ENCODE assay signal across 8 cellular contexts in the genomic region with DNA sequence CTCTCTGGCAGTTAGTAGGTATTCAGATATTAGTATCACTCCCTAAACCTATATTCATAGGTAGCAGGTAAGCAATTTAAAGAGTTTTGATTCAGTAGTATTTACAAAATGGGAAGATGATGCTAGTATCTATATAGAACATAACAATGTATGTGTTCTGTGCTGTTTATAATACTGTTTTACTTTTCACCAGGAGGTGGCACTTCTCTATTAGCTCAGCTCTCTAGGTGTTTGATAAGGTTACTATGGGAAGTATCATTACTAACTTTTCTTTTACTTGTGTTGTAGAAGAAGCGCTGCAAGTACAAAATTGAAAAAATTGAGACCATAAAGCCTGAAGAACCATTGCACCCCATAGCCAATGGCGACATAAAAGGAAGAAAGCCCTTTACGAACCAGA. TPM values are rescaled to one million over a fixed set of nuclear protein-coding genes. Genes with fewer than 3 reads are reported as not detected.
DNase-seq lines count a peak whose midpoint lies in the region; ATAC-seq, FAIRE-seq and TF ChIP-seq lines count a peak whose summit lies in the region.
"Had no signal": no experiment of that assay in that cellular context is flagged by ENCODE, and none has a peak within 500 bp of the region (broad histone marks: within the 10 kb centered on the region; RNA-seq: fewer than 3 reads in every experiment).

No MANE protein-coding gene starts in this region.

- POLR2A ChIA-PET in K562 (lab: Yijun Ruan, JAX): interaction anchor here (0.8 kb wide), 1 partner anchor 77 kb away, joined by 3 read pairs; the partner anchor contains the start of gene SUCO

- in situ Hi-C loops in K562 (cut with MboI): no loop called here

- TF ChIP-seq CTCF in DOHH2 (IDR thresholded peaks at IDR 0.05; ENCODE audit: low read depth, low read length, poor library complexity, severe bottlenecking) (peak; percentile 47), LNCAP (IDR thresholded peaks at IDR 0.05) (peak; percentile 69), K562 (IDR thresholded peaks at IDR 0.05 in 2 of 3, conservative IDR thresholded peaks at IDR 0.05 in 1 of 3; ENCODE audit: insufficient read depth in 2 of 3, low read depth in 1 of 3, low read length in 3 of 3) (peak in 1 of 3 experiments; percentile 68; a peak in 2 of 6 replicates), natural killer cell (IDR thresholded peaks at IDR 0.05) (peak; percentile 69), tibial nerve (IDR thresholded peaks at IDR 0.05) (no peak)

- H3K9me1 ChIP-seq in K562 (ENCODE audit: control insufficient read depth, insufficient read depth, low read length): no peaks in the 10 kb centered on the region

- CTCF ChIA-PET in K562 (lab: Yijun Ruan, JAX; ENCODE audit: low intra/inter-chr PET ratio): interaction anchor here (1.0 to 1.6 kb wide), 2 partner anchors 110 to 180 kb away, joined by 3 to 17 read pairs; no protein-coding TSS in a partner anchor

- no peak for FAIRE-seq in K562 (lab: Jason Lieb, UNC)

- no peak overlapping the region for H3K4me2 ChIP-seq in DOHH2 (ENCODE audit: low read length)
- no peak overlapping the region for H3K4me2 ChIP-seq in K562 (ENCODE audit: insufficient read depth, low read length)

- no peaks in the 10 kb centered on the region for H3K9me3 Mint-ChIP-seq in natural killer cell

- peaks cover 10% of the 10 kb centered on the region for H3K36me3 Mint-ChIP-seq in natural killer cell

- peak; percentile 76; the same call in 2 of the 3 replicates for ATAC-seq in K562
- ATAC-seq in natural killer cell: peak; percentile 76 to 95 (median 86)
- no peak for ATAC-seq in HG02759 (IDR thresholded peaks at IDR 0.05; ENCODE audit: unreplicated experiment)

- no peaks in the 10 kb centered on the region for H3F3A ChIP-seq in DOHH2 (ENCODE audit: control insufficient read depth, insufficient read depth)

- H4K20me1 ChIP-seq in DOHH2 (ENCODE audit: control insufficient read depth, insufficient read depth, low read depth, low read length) (no peaks in the 10 kb centered on the region), K562 (replicated peaks; ENCODE audit: control insufficient read depth, insufficient read depth, low read length) (no peaks in the 10 kb centered on the region)

- no peaks in the 10 kb centered on the region for H3K27me3 ChIP-seq in DOHH2 (ENCODE audit: control insufficient read depth, low read length)
- H3K27me3 ChIP-seq in K562 (ENCODE audit: control insufficient read depth in 2 of 2, insufficient read depth in 2 of 2, low read length in 2 of 2): no peaks in the 10 kb centered on the region
- no peaks in the 10 kb centered on the region for H3K27me3 ChIP-seq in tibial nerve

- no peak for TF ChIP-seq EP300 in K562 (IDR thresholded peaks at IDR 0.05; ENCODE audit: low read length)
- no peak for TF ChIP-seq EP300 in tibial nerve (IDR thresholded peaks at IDR 0.05)

- peak; percentile 69 to 93 for TF ChIP-seq RAD21 in K562 (CRISPR knock-in tag; conservative IDR thresholded peaks at IDR 0.05 in 1 of 2, IDR thresholded peaks at IDR 0.05 in 1 of 2)

- DNase-seq in K562 (ENCODE audit: extremely low read depth in 1 of 4, low spot score in 3 of 4) (peak in 2 of 4 experiments; percentile 27 to 31), natural killer cell (no peak), tibial nerve (ENCODE audit: low spot score in 2 of 2) (no peak), amniotic stem cell (lab: John Stamatoyannopoulos, UW) (no peak)
- DNase-seq: NCI-H1092 had no signal

- H3K27ac ChIP-seq in DOHH2 (ENCODE audit: low read depth, low read length): no peak overlapping the region
- no peak overlapping the region for H3K27ac ChIP-seq in K562 (ENCODE audit: extremely low read depth, low read depth, low read length)
- H3K27ac ChIP-seq in tibial nerve: no peak overlapping the region

- H3K27me3 Mint-ChIP-seq in natural killer cell (ENCODE audit: low read depth in 2 of 2): no peaks in the 10 kb centered on the region

- no peak overlapping the region for H3K4me3 Mint-ChIP-seq in natural killer cell

- 84% methylated on average over 3 of the region's 3 CpGs for WGBS in K562 (ENCODE audit: insufficient coverage, low coverage, missing lambda C conversion rate)
- 97 to 98% methylated on average over 3 of the region's 3 CpGs for WGBS in tibial nerve, 2 donors

- H3K36me3 ChIP-seq in DOHH2 (ENCODE audit: control insufficient read depth, low read length) (peaks cover 15% of the 10 kb centered on the region), K562 (ENCODE audit: control insufficient read depth, insufficient read depth, low read length) (peaks cover 20% of the 10 kb centered on the region; the same call in 2 of the 3 replicates), tibial nerve (peaks cover 0 to 35% (median 0%) of the 10 kb centered on the region in 3 donors)

- no peak overlapping the region for H3K4me3 ChIP-seq in DOHH2 (ENCODE audit: low read length)
- no peak overlapping the region for H3K4me3 ChIP-seq in K562
- no peak overlapping the region for H3K4me3 ChIP-seq in tibial nerve

- no peak overlapping the region for H3K9ac ChIP-seq in K562 (ENCODE audit: insufficient read depth in 1 of 2, low read depth in 2 of 2, low read length in 2 of 2)

- H2AFZ ChIP-seq in K562 (ENCODE audit: low read depth, low read length): no peak overlapping the region

- no peaks in the 10 kb centered on the region for H3K9me2 ChIP-seq in DOHH2 (replicated peaks; ENCODE audit: control insufficient read depth, low read length)

- H3K4me1 ChIP-seq in DOHH2 (ENCODE audit: control insufficient read depth, low read length): no peaks in the 10 kb centered on the region
- H3K4me1 ChIP-seq in K562 (replicated peaks in 1 of 2; ENCODE audit: control insufficient read depth in 2 of 2, insufficient read depth in 2 of 2, low read length in 2 of 2): peaks cover 0 to 5% of the 10 kb centered on the region in 2 experiments; a peak in 2 of 5 replicates
- peaks cover 0 to 3% (median 0%) of the 10 kb centered on the region in 4 donors for H3K4me1 ChIP-seq in tibial nerve

- TF ChIP-seq POLR2A in K562 (conservative IDR thresholded peaks at IDR 0.05) (no peak), tibial nerve (IDR thresholded peaks at IDR 0.05) (no peak)

- H3K9me3 ChIP-seq in DOHH2 (ENCODE audit: control insufficient read depth, insufficient read depth, low read length): no peaks in the 10 kb centered on the region
- H3K9me3 ChIP-seq in K562 (replicated peaks; ENCODE audit: control insufficient read depth, insufficient read depth, low read depth, low read length): no peaks in the 10 kb centered on the region
- H3K9me3 ChIP-seq in tibial nerve: no peaks in the 10 kb centered on the region

- H3K4me1 Mint-ChIP-seq in natural killer cell: peaks cover 9% of the 10 kb centered on the region in 2 donors

- H3K27ac Mint-ChIP-seq in natural killer cell: peak overlapping the region; percentile 66 to 80

- BruUV-seq in K562 (replicated peaks; lab: Mats Ljungman, UMichigan): no TSS peak

- H3K79me2 ChIP-seq in DOHH2 (ENCODE audit: control insufficient read depth, low read length) (no peaks in the 10 kb centered on the region), K562 (ENCODE audit: control insufficient read depth, insufficient read depth, low read length) (no peaks in the 10 kb centered on the region)

- intact Hi-C loops in K562 (cut with micrococcal nuclease) (loop anchor here (1.0 kb wide), 1 partner anchor 110 kb away; no protein-coding TSS in a partner anchor), natural killer cell (cut with micrococcal nuclease) (loop anchor here (1.0 kb wide), 2 partner anchors 110 to 119 kb away; no protein-coding TSS in a partner anchor)

TF ChIP-seq in K562, 482 proteins besides CTCF, POLR2A, EP300 and RAD21 (continues in another document):
- TF ChIP-seq ETS2 (tag; IDR thresholded peaks at IDR 0.05; ENCODE audit: borderline replicate concordance, poor library complexity, severe bottlenecking) (no peak), HDAC1 (IDR thresholded peaks at IDR 0.05) (no peak), FOXP1 (CRISPR knock-in tag; IDR thresholded peaks at IDR 0.05) (no peak)
- TF ChIP-seq, protein P1, sequence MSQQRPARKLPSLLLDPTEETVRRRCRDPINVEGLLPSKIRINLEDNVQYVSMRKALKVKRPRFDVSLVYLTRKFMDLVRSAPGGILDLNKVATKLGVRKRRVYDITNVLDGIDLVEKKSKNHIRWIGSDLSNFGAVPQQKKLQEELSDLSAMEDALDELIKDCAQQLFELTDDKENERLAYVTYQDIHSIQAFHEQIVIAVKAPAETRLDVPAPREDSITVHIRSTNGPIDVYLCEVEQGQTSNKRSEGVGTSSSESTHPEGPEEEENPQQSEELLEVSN (IDR thresholded peaks at IDR 0.05; ENCODE audit: borderline replicate concordance in 1 of 2, extremely low read depth in 1 of 2, insufficient read depth in 1 of 2, insufficient read length in 1 of 2, low read depth in 1 of 2, low read length in 1 of 2, poor library complexity in 1 of 2, severe bottlenecking in 1 of 2): no peak

RNA-seq across cellular contexts. Expression of gene FASLG, which starts 49.4 kb away (rescaled TPM):
- not detected in 2 replicates for total RNA-seq in K562 (2011; cell fraction: chromatin; rRNA removed; ENCODE audit: low replicate concordance)
- not detected in 2 replicates for total RNA-seq in K562 (2011; cell fraction: nucleolus; rRNA removed)
- total RNA-seq in K562 (2011; cell fraction: nucleoplasm; rRNA removed): not detected in 2 replicates
- not detected in 2 replicates for total RNA-seq in K562 (2014; rRNA removed)
- not detected in 2 replicates for total RNA-seq in K562 (2014; rRNA removed; fragmentation: Illumina TruSeq; extraction: Trizol)
- not detected in 2 replicates for total RNA-seq in K562 (2015; rRNA removed; fragmentation: Illumina TruSeq; extraction: Trizol)
- total RNA-seq in K562 (2021): not detected in 2 replicates
- 0.05 TPM in 1 of 2 replicates, not detected in the other for polyA plus RNA-seq in K562 (2011; rRNA removed)
- not detected in 2 replicates for polyA plus RNA-seq in K562 (2011; cell fraction: cytosol; rRNA removed)
- polyA plus RNA-seq in K562 (2011; cell fraction: nucleus; rRNA removed): not detected in 2 replicates
- 0.04 TPM in 1 of 2 replicates, not detected in the other for polyA plus RNA-seq in K562 (2012)
- polyA plus RNA-seq in K562 (2014; fragmentation: Illumina TruSeq; extraction: Trizol): not detected in 2 replicates
- not detected for polyA plus RNA-seq in K562 (2014; fragmentation: Nextera tagmentation; extraction: Ambion mirVana)
- not detected in 2 replicates for polyA plus RNA-seq in K562 (2014; rRNA removed)
- not detected in 2 replicates for polyA minus RNA-seq in K562 (2011; rRNA and poly(A)+ RNA removed)
- polyA minus RNA-seq in K562 (2011; cell fraction: cytosol; rRNA and poly(A)+ RNA removed): not detected in 2 replicates
- polyA minus RNA-seq in K562 (2011; cell fraction: nucleus; rRNA and poly(A)+ RNA removed): not detected in 2 replicates
- 10 to 100 TPM; 22.1 to 44.5 (median 24.1) TPM for total RNA-seq in natural killer cell
- total RNA-seq in tibial nerve: not detected

Comparison
In these comparisons a context has a peak if more than half of its experiments do, and no peak if none do; other contexts are left out.
1. CTCF ChIP-seq: peak in DOHH2 (single experiment), LNCAP (single experiment) and natural killer cell (single experiment); none in tibial nerve (0 of 5).
2. RNA of gene FASLG, which starts 49.4 kb away (total RNA-seq): 22.1 to 44.5 TPM in natural killer cell; not detected in K562 and not detected in tibial nerve; every median in the first group is over 10 times any median in the second.